ENCODE assay signal across 12 cellular contexts in genomic region chr1:26539722-26540121, GRCh38. TPM values are rescaled to one million over a fixed set of nuclear protein-coding genes. Genes with fewer than 3 reads are reported as not detected.
DNase-seq lines count a peak whose midpoint lies in the region; ATAC-seq lines count a peak whose summit lies in the region.
"Had no signal": no experiment of that assay in that cellular context is flagged by ENCODE, and none has a peak within 500 bp of the region (broad histone marks: within the 10 kb centered on the region; RNA-seq: fewer than 3 reads in every experiment).

No MANE protein-coding gene starts in this region.

- no peak for DNase-seq in activated naive CD4-positive, alpha-beta T cell treated with anti-CD3 and anti-CD28 coated beads for 36 hours
- no peak for DNase-seq in activated naive CD4-positive, alpha-beta T cell (lab: John Stamatoyannopoulos, UW)
- peak; percentile 56 for DNase-seq in UCSD-AML1 (lab: John Stamatoyannopoulos, UW; ENCODE audit: unreplicated experiment)
- no peak for DNase-seq in immature natural killer cell
- DNase-seq in COLO668 (lab: John Stamatoyannopoulos, UW; ENCODE audit: unreplicated experiment), result no peak
- DNase-seq in T1000 (lab: John Stamatoyannopoulos, UW), result no peak
- DNase-seq: activated gamma-delta T cell, NCI-H748 treated with DMSO at 0.1 percent for 48 hours, testis had no signal

- ATAC-seq in HG02678 (IDR thresholded peaks at IDR 0.05; ENCODE audit: unreplicated experiment), result no peak
- ATAC-seq: HCT116 had no signal

- H3K27ac Mint-ChIP-seq in activated naive CD4-positive, alpha-beta T cell treated with anti-CD3 and anti-CD28 coated beads for 36 hours, result peak overlapping the region; percentile 69
- peak overlapping the region; percentile 73 to 100 (median 88) for H3K27ac Mint-ChIP-seq in immature natural killer cell

- no peaks in the 10 kb centered on the region for H3K36me3 Mint-ChIP-seq in activated naive CD4-positive, alpha-beta T cell treated with anti-CD3 and anti-CD28 coated beads for 36 hours (ENCODE audit: low read depth)
- H3K36me3 Mint-ChIP-seq in immature natural killer cell, result no peaks in the 10 kb centered on the region

- CTCF ChIA-PET in activated naive CD4-positive, alpha-beta T cell treated with anti-CD3 and anti-CD28 coated beads for 36 hours (lab: Charles Lee), result interaction anchor here (0.7 to 5.8 kb wide), 10 partner anchors 9 to 280 kb away, joined by 3 to 87 read pairs (median 7); partner anchors contain the start of gene RPS6KA1

- H3K27me3 Mint-ChIP-seq in activated naive CD4-positive, alpha-beta T cell treated with anti-CD3 and anti-CD28 coated beads for 36 hours (ENCODE audit: low read depth), result no peaks in the 10 kb centered on the region
- H3K27me3 Mint-ChIP-seq in immature natural killer cell (ENCODE audit: low read depth in 3 of 3), result peaks cover 5 to 17% (median 10%) of the 10 kb centered on the region in 3 donors

- intact Hi-C loops in activated naive CD4-positive, alpha-beta T cell treated with anti-CD3 and anti-CD28 coated beads for 36 hours (cut with micrococcal nuclease), result loop anchor here (5.0 kb wide), 1 partner anchor 158 kb away; the partner anchor contains the start of gene ARID1A

- H3K4me1 Mint-ChIP-seq in activated naive CD4-positive, alpha-beta T cell treated with anti-CD3 and anti-CD28 coated beads for 36 hours (ENCODE audit: low read depth), result peaks cover 76% of the 10 kb centered on the region
- peaks cover 74 to 80% of the 10 kb centered on the region in 2 donors for H3K4me1 Mint-ChIP-seq in immature natural killer cell

- no peaks in the 10 kb centered on the region for H3K9me3 Mint-ChIP-seq in activated naive CD4-positive, alpha-beta T cell treated with anti-CD3 and anti-CD28 coated beads for 36 hours
- H3K9me3 Mint-ChIP-seq in immature natural killer cell, result no peaks in the 10 kb centered on the region

- no peak overlapping the region for H3K4me3 Mint-ChIP-seq in activated naive CD4-positive, alpha-beta T cell treated with anti-CD3 and anti-CD28 coated beads for 36 hours
- peak overlapping the region in 2 of 5 donors; percentile 10 to 55 for H3K4me3 Mint-ChIP-seq in immature natural killer cell

- H3K27ac ChIP-seq in temporal lobe (ENCODE audit: low read depth, low read length), result peak overlapping the region; percentile 53

RNA-seq across cellular contexts. Expression of gene RPS6KA1, which starts 10.2 kb away (rescaled TPM):
- 10 to 100 TPM; 83.5 to 86.4 TPM for total RNA-seq in activated naive CD4-positive, alpha-beta T cell treated with anti-CD3 and anti-CD28 coated beads for 36 hours
- 100 to 1,000 TPM; 292 to 371 (median 349) TPM for polyA plus RNA-seq in immature natural killer cell
- total RNA-seq in temporal lobe, result 3.4 TPM

Comparison
In these comparisons a context has a peak if more than half of its experiments do, and no peak if none do; other contexts are left out.
1. RNA of gene RPS6KA1, which starts 10.2 kb away (total RNA-seq): 83.5 to 86.4 TPM in activated naive CD4-positive, alpha-beta T cell treated with anti-CD3 and anti-CD28 coated beads for 36 hours; 3.4 TPM in temporal lobe (single experiment); every median in the first group is over 10 times any median in the second.